ENCODE assay signal across 20 cellular contexts in the genomic region with DNA sequence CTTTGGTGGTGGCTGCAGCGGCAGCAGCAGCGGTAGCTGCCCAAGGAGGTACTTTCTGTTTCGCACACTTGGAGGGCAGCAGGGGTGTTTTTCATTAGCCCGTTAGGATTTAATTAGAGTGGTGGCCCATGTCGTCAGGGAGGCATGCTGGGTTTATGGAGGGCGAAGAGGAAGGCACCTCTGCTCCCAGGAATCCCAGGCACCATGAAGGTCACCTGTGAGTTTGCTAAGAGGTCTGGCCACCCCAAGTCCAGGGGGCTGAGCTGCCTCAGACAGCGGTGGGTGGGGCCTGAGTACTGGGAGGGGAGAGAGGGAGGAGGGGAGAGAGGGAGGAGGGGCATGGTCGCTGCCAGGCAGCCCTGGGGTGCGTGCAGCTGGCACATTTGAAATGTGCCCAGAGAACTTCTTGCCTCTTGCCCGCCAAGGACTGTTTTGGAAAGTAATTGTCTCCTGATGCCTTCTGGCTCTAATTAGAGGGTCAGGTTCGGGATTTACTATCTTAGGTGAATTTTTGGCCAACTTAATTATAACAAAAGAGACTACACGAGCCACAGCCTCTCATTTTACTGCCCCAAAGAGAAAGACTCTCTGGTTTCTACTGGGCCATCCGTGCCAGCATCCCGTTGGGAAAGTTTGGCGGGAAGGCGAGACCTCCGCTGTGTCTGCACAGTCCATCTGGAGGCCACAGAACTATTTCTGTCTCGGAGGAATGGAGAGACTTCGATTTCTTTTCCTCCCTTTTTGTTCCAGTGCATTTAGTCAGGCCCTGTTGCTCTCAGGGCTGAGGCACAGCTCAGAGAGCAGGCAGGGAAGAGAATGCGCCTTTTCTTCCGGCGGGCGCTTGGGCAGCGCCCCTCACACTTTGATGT.
DNase-seq lines count a peak whose midpoint lies in the region; ATAC-seq and TF ChIP-seq lines count a peak whose summit lies in the region.
"Had no signal": no experiment of that assay in that cellular context is flagged by ENCODE, and none has a peak within 500 bp of the region (broad histone marks: within the 10 kb centered on the region; RNA-seq: fewer than 3 reads in every experiment).

No MANE protein-coding gene starts in this region.

- ATAC-seq in GM18858 (IDR thresholded peaks at IDR 0.05; ENCODE audit: unreplicated experiment), result no peak
- ATAC-seq: activated CD4-positive, CD25-positive, alpha-beta regulatory T cell treated with anti-CD3 and anti-CD28 coated beads, Interleukin-2, amount 50 U/mL, for 24 hours; activated naive CD8-positive, alpha-beta T cell treated with anti-CD3 and anti-CD28 coated beads, Interleukin-2, amount 50 U/mL, for 24 hours; activated T-helper 17 cell treated with anti-CD3 and anti-CD28 coated beads, Interleukin-2, amount 50 U/mL, for 72 hours; effector memory CD8-positive, alpha-beta T cell; left colon had no signal

- DNase-seq in DMS 273 (lab: John Stamatoyannopoulos, UW; ENCODE audit: unreplicated experiment) (peak; percentile 81), M059J (ENCODE audit: low read depth) (peak; percentile 22), coronary artery (ENCODE audit: low spot score) (no peak), neural crest cell (ENCODE audit: low read depth, low spot score) (no peak), stomach (no peak), A172 (ENCODE audit: low spot score) (no peak)
- no peak for DNase-seq in activated CD8-positive, alpha-beta memory T cell treated with anti-CD3 and anti-CD28 coated beads, Interleukin-2, amount 50 U/mL, for 48 hours
- DNase-seq: activated CD8-positive, alpha-beta memory T cell treated with anti-CD3 and anti-CD28 coated beads for 24 hours; activated naive CD8-positive, alpha-beta T cell treated with anti-CD3 and anti-CD28 coated beads, Interleukin-2, amount 50 U/mL, for 24 hours; BE2C; effector memory CD8-positive, alpha-beta T cell; HCEC 1CT; left colon; SHP77; thyroid gland had no signal

- peaks cover 40% of the 10 kb centered on the region for H3K4me1 Mint-ChIP-seq in neural crest cell
- H3K4me1 Mint-ChIP-seq: activated naive CD8-positive, alpha-beta T cell treated with anti-CD3 and anti-CD28 coated beads, Interleukin-2, amount 50 U/mL, for 24 hours; activated T-helper 17 cell treated with anti-CD3 and anti-CD28 coated beads, Interleukin-2, amount 50 U/mL, for 72 hours had no signal

- H3K27me3 Mint-ChIP-seq in neural crest cell (ENCODE audit: low read depth), result peaks cover 3% of the 10 kb centered on the region
- H3K27me3 Mint-ChIP-seq: activated naive CD8-positive, alpha-beta T cell treated with anti-CD3 and anti-CD28 coated beads, Interleukin-2, amount 50 U/mL, for 24 hours; activated T-helper 17 cell treated with anti-CD3 and anti-CD28 coated beads, Interleukin-2, amount 50 U/mL, for 72 hours had no signal

- no peak for TF ChIP-seq EP300 in stomach (IDR thresholded peaks at IDR 0.05)

- WGBS in stomach, 5 donors, result 80 to 88% (median 86%) methylated on average over 24 of the region's 24 CpGs

- H3K27ac Mint-ChIP-seq in neural crest cell (ENCODE audit: unreplicated experiment), result peak overlapping the region; percentile 20
- H3K27ac Mint-ChIP-seq: activated naive CD8-positive, alpha-beta T cell treated with anti-CD3 and anti-CD28 coated beads, Interleukin-2, amount 50 U/mL, for 24 hours; activated T-helper 17 cell treated with anti-CD3 and anti-CD28 coated beads, Interleukin-2, amount 50 U/mL, for 72 hours; effector memory CD8-positive, alpha-beta T cell had no signal

- no peak for TF ChIP-seq POLR2A in stomach (IDR thresholded peaks at IDR 0.05)

- no peak overlapping the region for H3K4me3 Mint-ChIP-seq in neural crest cell
- H3K4me3 Mint-ChIP-seq: activated naive CD8-positive, alpha-beta T cell treated with anti-CD3 and anti-CD28 coated beads, Interleukin-2, amount 50 U/mL, for 24 hours; activated T-helper 17 cell treated with anti-CD3 and anti-CD28 coated beads, Interleukin-2, amount 50 U/mL, for 72 hours; effector memory CD8-positive, alpha-beta T cell had no signal

- H3K27me3 ChIP-seq in stomach, result no peaks in the 10 kb centered on the region
- H3K27me3 ChIP-seq: BE2C, thyroid gland had no signal

- H3K36me3 ChIP-seq in stomach, result no peaks in the 10 kb centered on the region
- H3K36me3 ChIP-seq: BE2C, thyroid gland had no signal

- H3K27ac ChIP-seq in coronary artery, result peak overlapping the region; percentile 13 to 30
- peak overlapping the region in 1 of 5 donors; percentile 8 for H3K27ac ChIP-seq in stomach
- H3K27ac ChIP-seq: parathyroid adenoma, thyroid gland had no signal

- peaks cover 0 to 20% (median 7%) of the 10 kb centered on the region in 4 donors for H3K4me1 ChIP-seq in stomach
- H3K4me1 ChIP-seq: parathyroid adenoma, thyroid gland had no signal

- no peak overlapping the region for H3K4me3 ChIP-seq in coronary artery
- no peak overlapping the region for H3K4me3 ChIP-seq in stomach
- H3K4me3 ChIP-seq: smooth muscle cell, thyroid gland had no signal

- no peaks in the 10 kb centered on the region for H3K9me3 ChIP-seq in stomach
- H3K9me3 ChIP-seq: BE2C, thyroid gland had no signal

- intact Hi-C loops in stomach (cut with DNase I; ENCODE audit: low total_unique reads), result no loop called here

- no peaks in the 10 kb centered on the region for H3K9me3 Mint-ChIP-seq in neural crest cell
- H3K9me3 Mint-ChIP-seq: activated naive CD8-positive, alpha-beta T cell treated with anti-CD3 and anti-CD28 coated beads, Interleukin-2, amount 50 U/mL, for 24 hours; activated T-helper 17 cell treated with anti-CD3 and anti-CD28 coated beads, Interleukin-2, amount 50 U/mL, for 72 hours; effector memory CD8-positive, alpha-beta T cell had no signal

- TF ChIP-seq CTCF in coronary artery (IDR thresholded peaks at IDR 0.05) (no peak), neural crest cell (conservative IDR thresholded peaks at IDR 0.05) (no peak), stomach (IDR thresholded peaks at IDR 0.05) (no peak)

- H3K36me3 Mint-ChIP-seq in neural crest cell (ENCODE audit: low read depth), result no peaks in the 10 kb centered on the region

Comparison
In these comparisons a context has a peak if more than half of its experiments do, and no peak if none do; other contexts are left out.
1. DNase-seq: peak in DMS 273 (single experiment) and M059J (single experiment); none in coronary artery (single experiment), neural crest cell (single experiment), activated CD8-positive, alpha-beta memory T cell treated with anti-CD3 and anti-CD28 coated beads, Interleukin-2, amount 50 U/mL, for 48 hours (single experiment), stomach (single experiment) and A172 (single experiment).